ENCODE assay signal across 8 cellular contexts in genomic region chr1:156498447-156499193, GRCh38. TPM values are rescaled to one million over a fixed set of nuclear protein-coding genes. Genes with fewer than 3 reads are reported as not detected.
DNase-seq lines count a peak whose midpoint lies in the region; ATAC-seq, FAIRE-seq and TF ChIP-seq lines count a peak whose summit lies in the region.

No MANE protein-coding gene starts in this region.

- WGBS in spleen, 5 donors, result 11 to 27% (median 18%) methylated on average over 4 to 11 of the region's 11 CpGs

- DNase-seq in A172 (ENCODE audit: low spot score) (peak; percentile 87), HK-2 (ENCODE audit: unreplicated experiment) (peak; percentile 44), amniotic epithelial cell (ENCODE audit: low read depth) (peak; percentile 52), spleen (peak; percentile 89), HTR-8/SVneo (ENCODE audit: insufficient read length, low spot score) (no peak)

- no peaks in the 10 kb centered on the region for H3K36me3 ChIP-seq in iPS-18a (ENCODE audit: control insufficient read depth, low read depth, low read length)
- H3K36me3 ChIP-seq in spleen, result peaks cover 0 to 15% (median 4%) of the 10 kb centered on the region in 6 donors

- H3K9me3 ChIP-seq in iPS-18a (ENCODE audit: control insufficient read depth, low read depth, low read length) (no peaks in the 10 kb centered on the region), spleen (no peaks in the 10 kb centered on the region)

- H3K9ac ChIP-seq in iPS-18a (ENCODE audit: low read length), result peak overlapping the region; percentile 10

- H3K4me1 ChIP-seq in iPS-18a (ENCODE audit: control insufficient read depth, low read depth, low read length) (peaks cover 53% of the 10 kb centered on the region), spleen (peaks cover 78 to 88% (median 82%) of the 10 kb centered on the region in 6 donors)

- no peak for TF ChIP-seq CTCF in spleen (IDR thresholded peaks at IDR 0.05 in 8 of 11, conservative IDR thresholded peaks at IDR 0.05 in 3 of 11)

- H3K27me3 ChIP-seq in iPS-18a (ENCODE audit: control insufficient read depth, insufficient read depth, low read length) (peaks cover 10% of the 10 kb centered on the region), spleen (replicated peaks in 1 of 7) (no peaks in the 10 kb centered on the region)

- H3K27ac ChIP-seq in iPS-18a (ENCODE audit: low read length) (no peak overlapping the region), spleen (peak overlapping the region; percentile 99 to 100 (median 100))

- peak in 2 of 3 donors; percentile 9 to 55 for TF ChIP-seq POLR2A in spleen (IDR thresholded peaks at IDR 0.05)

- FAIRE-seq in HTR-8/SVneo (lab: Jason Lieb, UNC), result no peak

- H3K4me3 ChIP-seq in iPS-18a (ENCODE audit: low read length), result peak overlapping the region; percentile 81
- H3K4me3 ChIP-seq in spleen, result peak overlapping the region; percentile 69 to 97 (median 88)

- intact Hi-C loops in spleen (cut with DNase I; ENCODE audit: low total_unique reads), result no loop called here

- ATAC-seq in GM19035 (IDR thresholded peaks at IDR 0.05; ENCODE audit: unreplicated experiment) (no peak), HG02884 (IDR thresholded peaks at IDR 0.05; ENCODE audit: unreplicated experiment) (no peak)

RNA-seq across cellular contexts. Expression of gene MEF2D, which starts 2.0 kb away (rescaled TPM):
- 14.6 and 22.2 TPM in 2 replicates for total RNA-seq in A172 (2014; rRNA removed; shearing (Covaris generic))
- 100 to 1,000 TPM in 1 of 7 donors, 10 to 100 TPM in 6; 56.0 to 103 (median 71.4) TPM for total RNA-seq in spleen
- 10 to 100 TPM in 1 of 3 donors, 1 to 10 TPM in 2; 7.4 to 22.5 (median 7.6) TPM for polyA plus RNA-seq in spleen
